Comparison of ENCODE assay signal across 16 cellular contexts in the genomic region with DNA sequence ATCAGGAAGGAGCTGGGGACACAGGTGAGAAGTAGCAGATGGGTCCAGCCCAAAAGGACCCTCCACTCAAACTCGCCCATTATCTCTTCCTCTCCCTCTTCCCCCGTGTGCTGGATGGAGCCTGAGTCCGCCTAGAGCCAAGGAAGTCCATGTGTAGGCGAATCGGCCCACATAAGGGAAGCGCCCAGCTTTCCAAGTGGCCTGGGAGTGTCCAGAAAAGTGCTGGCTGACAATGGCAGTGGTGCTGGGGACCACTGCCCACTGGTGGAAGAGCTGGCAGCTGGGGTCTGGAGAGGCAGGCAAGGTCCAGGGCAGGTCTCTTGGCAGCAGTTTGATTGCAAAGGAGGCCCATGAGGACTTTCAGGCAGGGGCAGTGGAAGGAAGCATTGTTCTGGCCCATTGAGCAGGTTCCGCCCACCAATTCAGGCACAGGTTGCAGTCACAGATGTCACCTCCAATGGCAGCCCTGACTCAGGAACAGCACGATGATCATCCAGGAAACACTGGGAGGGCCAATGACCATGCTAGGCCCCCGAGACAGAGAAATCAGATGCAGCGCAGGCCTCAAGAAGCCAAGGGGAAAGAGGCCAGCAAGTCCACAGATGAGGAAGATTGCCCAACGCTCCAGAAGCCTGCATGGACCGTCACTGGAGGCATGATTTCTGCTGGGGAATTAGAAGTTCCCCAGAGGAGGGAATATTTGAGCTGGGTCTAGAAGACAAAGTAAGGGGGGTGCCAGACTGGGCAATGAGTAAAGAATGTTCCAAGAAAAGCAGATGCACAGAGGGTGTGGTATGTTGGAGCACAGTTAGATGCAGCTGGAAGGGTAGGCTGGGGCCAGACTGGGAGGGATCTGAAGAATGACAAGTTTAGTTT. TPM values are rescaled to one million over a fixed set of nuclear protein-coding genes. Genes with fewer than 3 reads are reported as not detected.
DNase-seq lines count a peak whose midpoint lies in the region; ATAC-seq, FAIRE-seq and TF ChIP-seq lines count a peak whose summit lies in the region.
"Had no signal": no experiment of that assay in that cellular context is flagged by ENCODE, and none has a peak within 500 bp of the region (broad histone marks: within the 10 kb centered on the region; RNA-seq: fewer than 3 reads in every experiment).

No MANE protein-coding gene starts in this region.

- no peaks in the 10 kb centered on the region for H3K9me3 Mint-ChIP-seq in activated CD4-positive, alpha-beta T cell treated with anti-CD3 and anti-CD28 coated beads for 36 hours (ENCODE audit: low read depth)
- H3K9me3 Mint-ChIP-seq in astrocyte (ENCODE audit: unreplicated experiment), result peaks cover 2% of the 10 kb centered on the region
- H3K9me3 Mint-ChIP-seq: activated CD4-positive, alpha-beta memory T cell treated with anti-CD3 and anti-CD28 coated beads, Interleukin-2, amount 10 ng/mL, durations not matched to agents 7 days and 5 days; endodermal cell had no signal

- H3K36me3 ChIP-seq in astrocyte (ENCODE audit: insufficient read depth, low read length), result peaks cover 22% of the 10 kb centered on the region
- peaks cover 0 to 44% (median 0%) of the 10 kb centered on the region in 3 donors for H3K36me3 ChIP-seq in tibial nerve
- H3K36me3 ChIP-seq: adrenal gland had no signal

- no peak for TF ChIP-seq EP300 in tibial nerve (IDR thresholded peaks at IDR 0.05)

- no peak for FAIRE-seq in astrocyte (lab: Jason Lieb, UNC)
- FAIRE-seq: islet of Langerhans had no signal

- peak overlapping the region; percentile 25 for H3K27ac Mint-ChIP-seq in activated CD4-positive, alpha-beta T cell treated with anti-CD3 and anti-CD28 coated beads for 36 hours
- no peak overlapping the region for H3K27ac Mint-ChIP-seq in astrocyte (ENCODE audit: unreplicated experiment)
- H3K27ac Mint-ChIP-seq: activated CD4-positive, alpha-beta memory T cell treated with anti-CD3 and anti-CD28 coated beads, Interleukin-2, amount 10 ng/mL, durations not matched to agents 7 days and 5 days had no signal

- H3K4me2 ChIP-seq in astrocyte (ENCODE audit: low read length), result peak overlapping the region; percentile 100

- intact Hi-C loops in activated CD4-positive, alpha-beta T cell treated with anti-CD3 and anti-CD28 coated beads for 36 hours (cut with DNase I, micrococcal nuclease), result loop anchor here (5.0 to 10.0 kb wide), 4 partner anchors 177 to 665 kb away; partner anchors contain the start of genes ABHD2 (in 1 of the 2), FANCI (in 1 of the 2) and TICRR (in 1 of the 2)

- H3K4me1 ChIP-seq in astrocyte (ENCODE audit: insufficient read depth, low read length), result peaks cover 38% of the 10 kb centered on the region
- peaks cover 0 to 73% (median 14%) of the 10 kb centered on the region in 4 donors for H3K4me1 ChIP-seq in tibial nerve
- H3K4me1 ChIP-seq: parathyroid adenoma had no signal

- CTCF ChIA-PET in activated CD4-positive, alpha-beta T cell treated with anti-CD3 and anti-CD28 coated beads for 36 hours (lab: Charles Lee), result interaction anchor here (0.5 to 1.0 kb wide), 3 partner anchors 30 to 299 kb away, joined by 3 to 5 read pairs (median 4); no protein-coding TSS in a partner anchor

- no peaks in the 10 kb centered on the region for H3K27me3 Mint-ChIP-seq in activated CD4-positive, alpha-beta T cell treated with anti-CD3 and anti-CD28 coated beads for 36 hours
- H3K27me3 Mint-ChIP-seq in astrocyte (ENCODE audit: low read depth, unreplicated experiment), result no peaks in the 10 kb centered on the region
- H3K27me3 Mint-ChIP-seq: activated CD4-positive, alpha-beta memory T cell treated with anti-CD3 and anti-CD28 coated beads, Interleukin-2, amount 10 ng/mL, durations not matched to agents 7 days and 5 days had no signal

- peak overlapping the region; percentile 7 for H3K4me3 ChIP-seq in astrocyte (ENCODE audit: insufficient read depth, low read depth, low read length)
- H3K4me3 ChIP-seq in tibial nerve, result no peak overlapping the region
- H3K4me3 ChIP-seq: adrenal gland had no signal

- H3K27me3 ChIP-seq in astrocyte (ENCODE audit: insufficient read depth, low read length), result no peaks in the 10 kb centered on the region
- H3K27me3 ChIP-seq in tibial nerve, result no peaks in the 10 kb centered on the region
- H3K27me3 ChIP-seq: adrenal gland had no signal

- H3K9me3 ChIP-seq in astrocyte (ENCODE audit: insufficient read depth, low read depth, low read length) (no peaks in the 10 kb centered on the region), tibial nerve (no peaks in the 10 kb centered on the region)
- H3K9me3 ChIP-seq: adrenal gland had no signal

- peaks cover 21% of the 10 kb centered on the region for H3K4me1 Mint-ChIP-seq in activated CD4-positive, alpha-beta T cell treated with anti-CD3 and anti-CD28 coated beads for 36 hours
- H3K4me1 Mint-ChIP-seq in astrocyte (ENCODE audit: low read depth, unreplicated experiment), result peaks cover 39% of the 10 kb centered on the region

- H3K4me3 Mint-ChIP-seq in activated CD4-positive, alpha-beta T cell treated with anti-CD3 and anti-CD28 coated beads for 36 hours, result no peak overlapping the region
- peak overlapping the region; percentile 79 for H3K4me3 Mint-ChIP-seq in astrocyte (ENCODE audit: unreplicated experiment)
- H3K4me3 Mint-ChIP-seq: activated CD4-positive, alpha-beta memory T cell treated with anti-CD3 and anti-CD28 coated beads, Interleukin-2, amount 10 ng/mL, durations not matched to agents 7 days and 5 days had no signal

- peaks cover 65% of the 10 kb centered on the region for H3K79me2 ChIP-seq in astrocyte (ENCODE audit: insufficient read depth, low read length)
- H3K79me2 ChIP-seq: parathyroid adenoma had no signal

- H4K20me1 ChIP-seq in astrocyte (ENCODE audit: insufficient read depth, low read length), result peaks cover 69% of the 10 kb centered on the region

- TF ChIP-seq CTCF in astrocyte (IDR thresholded peaks at IDR 0.05; ENCODE audit: insufficient read depth, low read depth, low read length) (no peak), tibial nerve (IDR thresholded peaks at IDR 0.05) (no peak)

- no peak for ATAC-seq in activated CD4-positive, alpha-beta T cell treated with anti-CD3 and anti-CD28 coated beads for 36 hours
- ATAC-seq in GM18873 (IDR thresholded peaks at IDR 0.05; ENCODE audit: low FRiP score, unreplicated experiment), result no peak

- TF ChIP-seq POLR2A in tibial nerve (IDR thresholded peaks at IDR 0.05), result no peak

- peak overlapping the region; percentile 24 for H3K9ac ChIP-seq in astrocyte (ENCODE audit: low read length)
- H3K9ac ChIP-seq: parathyroid adenoma had no signal

- POLR2A ChIA-PET in activated CD4-positive, alpha-beta T cell treated with anti-CD3 and anti-CD28 coated beads for 36 hours (lab: Charles Lee), result no interaction called here

- H3K36me3 Mint-ChIP-seq in activated CD4-positive, alpha-beta T cell treated with anti-CD3 and anti-CD28 coated beads for 36 hours (ENCODE audit: low read depth), result no peaks in the 10 kb centered on the region
- H3K36me3 Mint-ChIP-seq in astrocyte (ENCODE audit: low read depth, unreplicated experiment), result peaks cover 21% of the 10 kb centered on the region

- DNase-seq in activated CD4-positive, alpha-beta T cell treated with anti-CD3 and anti-CD28 coated beads for 36 hours, result no peak
- no peak for DNase-seq in activated CD4-positive, alpha-beta T cell treated with anti-CD3 and anti-CD28 coated beads, Interleukin-2, amount 50 U/mL, for 48 hours
- no peak for DNase-seq in astrocyte (ENCODE audit: low read depth)
- peak; percentile 19 for DNase-seq in iPS-NIHi11 (ENCODE audit: low spot score)
- DNase-seq in tibial nerve (ENCODE audit: low spot score in 2 of 2), result peak in 1 of 2 donors; percentile 46
- no peak for DNase-seq in GDM1 (lab: John Stamatoyannopoulos, UW)
- no peak for DNase-seq in T-helper 1 cell
- DNase-seq: 8988T; activated CD4-positive, alpha-beta memory T cell treated with anti-CD3 and anti-CD28 coated beads, Interleukin-2, amount 10 ng/mL, durations not matched to agents 7 days and 5 days; adrenal gland; endodermal cell; GOT3; NCI-H524 treated with DMSO at 0.1 percent for 48 hours had no signal

- 67 to 70% methylated on average over 12 of the region's 12 CpGs for WGBS in tibial nerve, 2 donors

- no peak overlapping the region for H3K27ac ChIP-seq in astrocyte (ENCODE audit: low read depth, low read length)
- peak overlapping the region; percentile 3 to 88 (median 44) for H3K27ac ChIP-seq in tibial nerve
- H3K27ac ChIP-seq: parathyroid adenoma had no signal

- H2AFZ ChIP-seq in astrocyte (ENCODE audit: low read depth, low read length), result no peak overlapping the region
- H2AFZ ChIP-seq: parathyroid adenoma had no signal

RNA-seq across cellular contexts. Expression of gene MFGE8, which starts 3.0 kb away (rescaled TPM):
- total RNA-seq in activated CD4-positive, alpha-beta T cell treated with anti-CD3 and anti-CD28 coated beads for 36 hours, result 10 to 100 TPM; 17.0 to 18.6 TPM
- 276 and 302 TPM in 2 replicates for total RNA-seq in astrocyte
- 100 to 1,000 TPM; 349 to 553 (median 488) TPM for total RNA-seq in tibial nerve

RNA-seq across cellular contexts. Expression of gene HAPLN3, which starts 14.8 kb away (rescaled TPM):
- 10 to 100 TPM; 53.9 to 64.1 TPM for total RNA-seq in activated CD4-positive, alpha-beta T cell treated with anti-CD3 and anti-CD28 coated beads for 36 hours
- total RNA-seq in astrocyte (6.8 and 8.2 TPM in 2 replicates), tibial nerve (10 to 100 TPM in 3 of 4 donors, 1 to 10 TPM in 1; 4.4 to 27.3 (median 16.2) TPM)

Comparison
In these comparisons a context has a peak if more than half of its experiments do, and no peak if none do; other contexts are left out.
1. RNA of gene MFGE8, which starts 3.0 kb away (total RNA-seq): 349 to 553 TPM in tibial nerve and 276 to 302 TPM in astrocyte; 17.0 to 18.6 TPM in activated CD4-positive, alpha-beta T cell treated with anti-CD3 and anti-CD28 coated beads for 36 hours; every median in the first group is over 10 times any median in the second.